ENCODE assay signal across 13 cellular contexts in genomic region chr10:87658383-87658795, GRCh38. TPM values are rescaled to one million over a fixed set of nuclear protein-coding genes. Genes with fewer than 3 reads are reported as not detected.
A peak's percentile ranks its signal among the peaks of the same experiment; 100 is the strongest.
DNase-seq lines count a peak whose midpoint lies in the region; ATAC-seq and TF ChIP-seq lines count a peak whose summit lies in the region.
"Had no signal": no experiment of that assay in that cellular context is flagged by ENCODE, and none has a peak within 500 bp of the region (broad histone marks: within the 10 kb centered on the region; RNA-seq: fewer than 3 reads in every experiment).

No MANE protein-coding gene starts in this region.

- H3K36me3 ChIP-seq in adrenal gland (replicated peaks in 1 of 2) = no peaks in the 10 kb centered on the region
- no peaks in the 10 kb centered on the region for H3K36me3 ChIP-seq in hepatocyte (replicated peaks; ENCODE audit: insufficient read depth, low read depth)
- H3K36me3 ChIP-seq: heart right ventricle had no signal

- H4K20me1 ChIP-seq in hepatocyte (ENCODE audit: insufficient read depth, poor library complexity, severe bottlenecking) = no peaks in the 10 kb centered on the region

- H3K9me2 ChIP-seq in hepatocyte (replicated peaks; ENCODE audit: insufficient read depth) = no peaks in the 10 kb centered on the region

- TF ChIP-seq CTCF in adrenal gland (IDR thresholded peaks at IDR 0.05) (no peak), hepatocyte (IDR thresholded peaks at IDR 0.05; ENCODE audit: poor library complexity) (no peak)

- peaks cover 24% of the 10 kb centered on the region for H3K79me2 ChIP-seq in hepatocyte

- 67 to 72% (median 69%) methylated on average over 5 of the region's 5 CpGs for WGBS in adrenal gland, 4 donors
- WGBS in hepatocyte (ENCODE audit: low lambda C conversion rate, missing lambda C conversion rate) = 73% methylated on average over 5 of the region's 5 CpGs

- no peak for TF ChIP-seq POLR2A in adrenal gland (IDR thresholded peaks at IDR 0.05)

- H3K27ac ChIP-seq in adrenal gland (peak overlapping the region; percentile 9 to 94 (median 88)), hepatocyte (no peak overlapping the region)

- no peaks in the 10 kb centered on the region for H3K9me3 ChIP-seq in adrenal gland (replicated peaks in 1 of 3)
- H3K9me3 ChIP-seq in hepatocyte (ENCODE audit: low read depth) = no peaks in the 10 kb centered on the region
- H3K9me3 ChIP-seq: heart right ventricle had no signal

- DNase-seq in COLO668 (lab: John Stamatoyannopoulos, UW; ENCODE audit: unreplicated experiment) = peak; percentile 16
- peak; percentile 70 for DNase-seq in M059J (ENCODE audit: low read depth)
- no peak for DNase-seq in adrenal gland
- DNase-seq in lung microvascular endothelial cell (ENCODE audit: low read depth in 2 of 2) = peak; percentile 53 to 70
- no peak for DNase-seq in hepatocyte (ENCODE audit: low spot score)
- no peak for DNase-seq in NK-92 (lab: John Stamatoyannopoulos, UW; ENCODE audit: unreplicated experiment)
- DNase-seq: activated CD8-positive, alpha-beta T cell treated with anti-CD3 and anti-CD28 coated beads, Interleukin-2, amount 10 ng/mL, durations not matched to agents 7 days and 5 days; activated naive CD8-positive, alpha-beta T cell treated with anti-CD3 and anti-CD28 coated beads, Interleukin-2, amount 10 ng/mL, durations not matched to agents 7 days and 5 days; C1 segment of cervical spinal cord; effector memory CD4-positive, alpha-beta T cell; heart right ventricle had no signal

- intact Hi-C loops in adrenal gland (cut with DNase I) = loop anchor here (5.0 to 10.0 kb wide), 2 partner anchors 79 to 124 kb away; no protein-coding TSS in a partner anchor

- no peak overlapping the region for H2AFZ ChIP-seq in hepatocyte

- H3K27me3 ChIP-seq in adrenal gland (no peaks in the 10 kb centered on the region), hepatocyte (no peaks in the 10 kb centered on the region)

- H3K4me3 ChIP-seq in adrenal gland (no peak overlapping the region), hepatocyte (no peak overlapping the region)

- H3K4me1 ChIP-seq in adrenal gland (replicated peaks in 1 of 2) (peaks cover 13 to 39% of the 10 kb centered on the region in 2 donors), hepatocyte (ENCODE audit: insufficient read depth) (no peaks in the 10 kb centered on the region)

- H3K4me2 ChIP-seq in hepatocyte = no peak overlapping the region

- ATAC-seq in GM21447 (IDR thresholded peaks at IDR 0.05; ENCODE audit: unreplicated experiment) = no peak
- ATAC-seq in HG03378 (IDR thresholded peaks at IDR 0.05; ENCODE audit: unreplicated experiment) = no peak
- ATAC-seq: activated CD8-positive, alpha-beta T cell treated with anti-CD3 and anti-CD28 coated beads, Interleukin-2, amount 10 ng/mL, durations not matched to agents 7 days and 5 days; heart right ventricle had no signal

RNA-seq across cellular contexts. Expression of gene PAPSS2, which starts 1.3 kb away (rescaled TPM):
- total RNA-seq in M059J (2014; rRNA removed; shearing (Covaris generic)) = 69.1 and 81.0 TPM in 2 replicates
- total RNA-seq in adrenal gland (100 to 1,000 TPM; 182 to 775 (median 243) TPM), lung microvascular endothelial cell (54.0 and 140 TPM in 2 replicates), hepatocyte (47.0 and 58.0 TPM in 2 replicates)
- polyA plus RNA-seq in adrenal gland (100 to 1,000 TPM in 1 of 3 donors, 10 to 100 TPM in 2; 55.0 to 463 (median 72.3) TPM), hepatocyte (38.3 and 39.5 TPM in 2 replicates)

Comparison
In these comparisons a context has a peak if more than half of its experiments do, and no peak if none do; other contexts are left out.
1. DNase-seq: peak in COLO668 (single experiment), M059J (single experiment) and lung microvascular endothelial cell (2 of 2); none in adrenal gland (0 of 7), hepatocyte (single experiment) and NK-92 (single experiment).